ENCODE assay signal across 15 cellular contexts in the genomic region with DNA sequence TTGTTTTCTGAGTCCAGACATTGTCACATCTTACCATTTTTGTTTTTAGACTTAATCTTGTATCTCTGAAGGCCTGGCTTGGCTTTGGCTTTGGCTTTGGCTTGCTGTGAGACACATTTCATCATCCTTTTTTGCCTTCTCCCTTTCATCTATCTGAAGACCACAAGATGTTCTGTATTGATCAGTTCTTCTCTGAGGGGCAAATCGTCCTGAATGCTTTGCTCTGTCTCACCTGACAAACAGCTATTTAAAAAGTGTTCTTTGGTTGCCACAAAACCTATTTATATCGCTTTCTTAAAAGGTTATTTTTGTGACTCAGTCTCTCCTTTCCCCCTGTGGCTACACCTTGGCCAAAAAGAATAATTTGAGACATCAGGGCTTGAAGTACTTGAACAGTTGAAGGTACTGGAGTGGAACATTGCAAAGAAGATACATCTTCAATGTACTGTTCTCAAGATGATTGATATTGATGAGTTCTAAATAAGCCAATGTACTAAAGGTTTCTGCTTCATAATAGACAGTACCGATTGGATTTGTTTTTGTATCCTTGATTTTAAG.
DNase-seq lines count a peak whose midpoint lies in the region; ATAC-seq and TF ChIP-seq lines count a peak whose summit lies in the region.
"Had no signal": no experiment of that assay in that cellular context is flagged by ENCODE, and none has a peak within 500 bp of the region (broad histone marks: within the 10 kb centered on the region; RNA-seq: fewer than 3 reads in every experiment).

No MANE protein-coding gene starts in this region.

- intact Hi-C loops in activated CD8-positive, alpha-beta T cell treated with anti-CD3 and anti-CD28 coated beads for 36 hours (cut with micrococcal nuclease): no loop called here
- intact Hi-C loops in activated CD4-positive, alpha-beta T cell treated with anti-CD3 and anti-CD28 coated beads for 36 hours (cut with DNase I, micrococcal nuclease): no loop called here

- no peak overlapping the region for H3K27ac ChIP-seq in CD4-positive, CD25-positive, alpha-beta regulatory T cell (ENCODE audit: insufficient read depth, low read length, poor library complexity, severe bottlenecking)
- H3K27ac ChIP-seq: 22Rv1 had no signal

- H3K4me1 Mint-ChIP-seq in activated CD8-positive, alpha-beta T cell treated with anti-CD3 and anti-CD28 coated beads for 36 hours (ENCODE audit: low read depth): peaks cover 14% of the 10 kb centered on the region
- H3K4me1 Mint-ChIP-seq in activated CD8-positive, alpha-beta T cell treated with anti-CD3 and anti-CD28 coated beads, Interleukin-2, amount 10 ng/mL, durations not matched to agents 7 days and 5 days (ENCODE audit: low read depth): peaks cover 14% of the 10 kb centered on the region
- peaks cover 0 to 11% (median 3%) of the 10 kb centered on the region in 4 donors for H3K4me1 Mint-ChIP-seq in CD4-positive, CD25-positive, alpha-beta regulatory T cell
- H3K4me1 Mint-ChIP-seq in activated naive CD8-positive, alpha-beta T cell (ENCODE audit: low read depth): peaks cover 8% of the 10 kb centered on the region
- H3K4me1 Mint-ChIP-seq in stimulated activated naive B cell treated with anti-CD40 and anti-IgM and Interleukin-4, amounts not matched to agents 10 μg/mL and 1 μg/mL and 100 μg/mL, for 72 hours: peaks cover 4 to 11% of the 10 kb centered on the region in 2 donors
- H3K4me1 Mint-ChIP-seq in activated CD4-positive, alpha-beta T cell treated with anti-CD3 and anti-CD28 coated beads for 36 hours: peaks cover 9% of the 10 kb centered on the region

- DNase-seq in activated CD8-positive, alpha-beta T cell treated with anti-CD3 and anti-CD28 coated beads for 36 hours: no peak
- DNase-seq in activated CD8-positive, alpha-beta T cell treated with anti-CD3 and anti-CD28 coated beads, Interleukin-2, amount 10 ng/mL, durations not matched to agents 7 days and 5 days: no peak
- no peak for DNase-seq in CD4-positive, CD25-positive, alpha-beta regulatory T cell
- DNase-seq in stimulated activated naive B cell treated with anti-CD40 and anti-IgM and Interleukin-4, amounts not matched to agents 10 μg/mL and 1 μg/mL and 100 μg/mL, for 72 hours: no peak
- DNase-seq in activated CD4-positive, alpha-beta T cell treated with anti-CD3 and anti-CD28 coated beads for 36 hours: no peak
- DNase-seq in NCI-H2171 treated with DMSO at 0.1 percent for 48 hours (lab: John Stamatoyannopoulos, UW) (no peak), DMS153 treated with DMSO at 0.1 percent for 48 hours (lab: John Stamatoyannopoulos, UW; ENCODE audit: unreplicated experiment) (no peak)
- DNase-seq: Calu3, DMS 273 treated with DMSO at 0.1 percent for 48 hours, DMS79, GOT3 had no signal

- no peak overlapping the region for H3K4me3 Mint-ChIP-seq in activated CD8-positive, alpha-beta T cell treated with anti-CD3 and anti-CD28 coated beads for 36 hours
- H3K4me3 Mint-ChIP-seq in activated CD8-positive, alpha-beta T cell treated with anti-CD3 and anti-CD28 coated beads, Interleukin-2, amount 10 ng/mL, durations not matched to agents 7 days and 5 days: no peak overlapping the region
- no peak overlapping the region for H3K4me3 Mint-ChIP-seq in CD4-positive, CD25-positive, alpha-beta regulatory T cell
- H3K4me3 Mint-ChIP-seq in activated naive CD8-positive, alpha-beta T cell: no peak overlapping the region
- no peak overlapping the region for H3K4me3 Mint-ChIP-seq in stimulated activated naive B cell treated with anti-CD40 and anti-IgM and Interleukin-4, amounts not matched to agents 10 μg/mL and 1 μg/mL and 100 μg/mL, for 72 hours
- no peak overlapping the region for H3K4me3 Mint-ChIP-seq in activated CD4-positive, alpha-beta T cell treated with anti-CD3 and anti-CD28 coated beads for 36 hours

- POLR2A ChIA-PET in activated CD8-positive, alpha-beta T cell treated with anti-CD3 and anti-CD28 coated beads for 36 hours (lab: Charles Lee): no interaction called here
- POLR2A ChIA-PET in activated CD8-positive, alpha-beta T cell treated with anti-CD3 and anti-CD28 coated beads, Interleukin-2, amount 10 ng/mL, durations not matched to agents 7 days and 5 days (lab: Charles Lee): no interaction called here
- POLR2A ChIA-PET in activated CD4-positive, alpha-beta T cell treated with anti-CD3 and anti-CD28 coated beads for 36 hours (lab: Charles Lee): no interaction called here

- H3K36me3 Mint-ChIP-seq in activated CD8-positive, alpha-beta T cell treated with anti-CD3 and anti-CD28 coated beads for 36 hours (ENCODE audit: low read depth): peaks cover 46% of the 10 kb centered on the region
- H3K36me3 Mint-ChIP-seq in activated CD8-positive, alpha-beta T cell treated with anti-CD3 and anti-CD28 coated beads, Interleukin-2, amount 10 ng/mL, durations not matched to agents 7 days and 5 days (ENCODE audit: low read depth): peaks cover 23% of the 10 kb centered on the region
- peaks cover 61% of the 10 kb centered on the region for H3K36me3 Mint-ChIP-seq in CD4-positive, CD25-positive, alpha-beta regulatory T cell
- peaks cover 9% of the 10 kb centered on the region for H3K36me3 Mint-ChIP-seq in activated naive CD8-positive, alpha-beta T cell
- H3K36me3 Mint-ChIP-seq in stimulated activated naive B cell treated with anti-CD40 and anti-IgM and Interleukin-4, amounts not matched to agents 10 μg/mL and 1 μg/mL and 100 μg/mL, for 72 hours: peaks cover 2 to 31% of the 10 kb centered on the region in 2 donors
- H3K36me3 Mint-ChIP-seq in activated CD4-positive, alpha-beta T cell treated with anti-CD3 and anti-CD28 coated beads for 36 hours (ENCODE audit: low read depth): peaks cover 40% of the 10 kb centered on the region

- peaks cover 16% of the 10 kb centered on the region for H3K36me3 ChIP-seq in CD4-positive, CD25-positive, alpha-beta regulatory T cell (ENCODE audit: control insufficient read depth, insufficient read depth, low read length)

- H3K4me1 ChIP-seq in CD4-positive, CD25-positive, alpha-beta regulatory T cell (ENCODE audit: control insufficient read depth, insufficient read depth, low read length, poor library complexity, severe bottlenecking): no peaks in the 10 kb centered on the region
- H3K4me1 ChIP-seq: HAP-1 had no signal

- H3K9me3 ChIP-seq in CD4-positive, CD25-positive, alpha-beta regulatory T cell (ENCODE audit: control insufficient read depth in 2 of 2, low read length in 2 of 2): no peaks in the 10 kb centered on the region
- H3K9me3 ChIP-seq: HAP-1 had no signal

- no peaks in the 10 kb centered on the region for H3K27me3 Mint-ChIP-seq in activated CD8-positive, alpha-beta T cell treated with anti-CD3 and anti-CD28 coated beads for 36 hours
- no peaks in the 10 kb centered on the region for H3K27me3 Mint-ChIP-seq in activated CD8-positive, alpha-beta T cell treated with anti-CD3 and anti-CD28 coated beads, Interleukin-2, amount 10 ng/mL, durations not matched to agents 7 days and 5 days (ENCODE audit: low read depth)
- H3K27me3 Mint-ChIP-seq in CD4-positive, CD25-positive, alpha-beta regulatory T cell: no peaks in the 10 kb centered on the region
- H3K27me3 Mint-ChIP-seq in activated naive CD8-positive, alpha-beta T cell: no peaks in the 10 kb centered on the region
- H3K27me3 Mint-ChIP-seq in stimulated activated naive B cell treated with anti-CD40 and anti-IgM and Interleukin-4, amounts not matched to agents 10 μg/mL and 1 μg/mL and 100 μg/mL, for 72 hours: no peaks in the 10 kb centered on the region
- no peaks in the 10 kb centered on the region for H3K27me3 Mint-ChIP-seq in activated CD4-positive, alpha-beta T cell treated with anti-CD3 and anti-CD28 coated beads for 36 hours

- no peaks in the 10 kb centered on the region for H3K9me3 Mint-ChIP-seq in activated CD8-positive, alpha-beta T cell treated with anti-CD3 and anti-CD28 coated beads for 36 hours
- H3K9me3 Mint-ChIP-seq in activated CD8-positive, alpha-beta T cell treated with anti-CD3 and anti-CD28 coated beads, Interleukin-2, amount 10 ng/mL, durations not matched to agents 7 days and 5 days (ENCODE audit: insufficient read depth): no peaks in the 10 kb centered on the region
- no peaks in the 10 kb centered on the region for H3K9me3 Mint-ChIP-seq in CD4-positive, CD25-positive, alpha-beta regulatory T cell
- H3K9me3 Mint-ChIP-seq in activated naive CD8-positive, alpha-beta T cell (ENCODE audit: low read depth): no peaks in the 10 kb centered on the region
- H3K9me3 Mint-ChIP-seq in stimulated activated naive B cell treated with anti-CD40 and anti-IgM and Interleukin-4, amounts not matched to agents 10 μg/mL and 1 μg/mL and 100 μg/mL, for 72 hours: no peaks in the 10 kb centered on the region
- no peaks in the 10 kb centered on the region for H3K9me3 Mint-ChIP-seq in activated CD4-positive, alpha-beta T cell treated with anti-CD3 and anti-CD28 coated beads for 36 hours (ENCODE audit: low read depth)

- CTCF ChIA-PET in activated CD8-positive, alpha-beta T cell treated with anti-CD3 and anti-CD28 coated beads for 36 hours (lab: Charles Lee): no interaction called here
- CTCF ChIA-PET in activated CD8-positive, alpha-beta T cell treated with anti-CD3 and anti-CD28 coated beads, Interleukin-2, amount 10 ng/mL, durations not matched to agents 7 days and 5 days (lab: Charles Lee): no interaction called here
- CTCF ChIA-PET in activated CD4-positive, alpha-beta T cell treated with anti-CD3 and anti-CD28 coated beads for 36 hours (lab: Charles Lee): interaction anchor here (0.6 kb wide), 1 partner anchor 37 kb away, joined by 3 read pairs; no protein-coding TSS in a partner anchor

- TF ChIP-seq CTCF in activated CD8-positive, alpha-beta T cell treated with anti-CD3 and anti-CD28 coated beads for 36 hours (IDR thresholded peaks at IDR 0.05): no peak

- no peak overlapping the region for H3K4me3 ChIP-seq in CD4-positive, CD25-positive, alpha-beta regulatory T cell (ENCODE audit: low read depth, low read length)
- H3K4me3 ChIP-seq: GM12878, HAP-1 had no signal

- peak overlapping the region; percentile 75 for H3K27ac Mint-ChIP-seq in activated CD8-positive, alpha-beta T cell treated with anti-CD3 and anti-CD28 coated beads for 36 hours
- H3K27ac Mint-ChIP-seq in activated CD8-positive, alpha-beta T cell treated with anti-CD3 and anti-CD28 coated beads, Interleukin-2, amount 10 ng/mL, durations not matched to agents 7 days and 5 days: no peak overlapping the region
- H3K27ac Mint-ChIP-seq in CD4-positive, CD25-positive, alpha-beta regulatory T cell: peak overlapping the region; percentile 11 to 74 (median 70)
- H3K27ac Mint-ChIP-seq in activated naive CD8-positive, alpha-beta T cell: peak overlapping the region; percentile 41
- peak overlapping the region; percentile 77 for H3K27ac Mint-ChIP-seq in stimulated activated naive B cell treated with anti-CD40 and anti-IgM and Interleukin-4, amounts not matched to agents 10 μg/mL and 1 μg/mL and 100 μg/mL, for 72 hours
- H3K27ac Mint-ChIP-seq in activated CD4-positive, alpha-beta T cell treated with anti-CD3 and anti-CD28 coated beads for 36 hours: no peak overlapping the region

- no peak for ATAC-seq in activated CD8-positive, alpha-beta T cell treated with anti-CD3 and anti-CD28 coated beads for 36 hours
- ATAC-seq in activated CD8-positive, alpha-beta T cell treated with anti-CD3 and anti-CD28 coated beads, Interleukin-2, amount 10 ng/mL, durations not matched to agents 7 days and 5 days: no peak
- ATAC-seq in CD4-positive, CD25-positive, alpha-beta regulatory T cell (ENCODE audit: low read depth in 2 of 2): no peak
- ATAC-seq in stimulated activated naive B cell treated with anti-CD40 and anti-IgM and Interleukin-4, amounts not matched to agents 10 μg/mL and 1 μg/mL and 100 μg/mL, for 72 hours (replicated peaks): no peak
- ATAC-seq in activated CD4-positive, alpha-beta T cell treated with anti-CD3 and anti-CD28 coated beads for 36 hours: no peak
- ATAC-seq: GM12878 had no signal

- H3K27me3 ChIP-seq in CD4-positive, CD25-positive, alpha-beta regulatory T cell (ENCODE audit: control insufficient read depth, insufficient read depth, low read length): no peaks in the 10 kb centered on the region

Comparison
In these comparisons a context has a peak if more than half of its experiments do, and no peak if none do; other contexts are left out.
1. H3K27ac Mint-ChIP-seq: peak in activated CD8-positive, alpha-beta T cell treated with anti-CD3 and anti-CD28 coated beads for 36 hours (single experiment), CD4-positive, CD25-positive, alpha-beta regulatory T cell (3 of 3), activated naive CD8-positive, alpha-beta T cell (single experiment) and stimulated activated naive B cell treated with anti-CD40 and anti-IgM and Interleukin-4, amounts not matched to agents 10 μg/mL and 1 μg/mL and 100 μg/mL, for 72 hours (single experiment); none in activated CD8-positive, alpha-beta T cell treated with anti-CD3 and anti-CD28 coated beads, Interleukin-2, amount 10 ng/mL, durations not matched to agents 7 days and 5 days (single experiment) and activated CD4-positive, alpha-beta T cell treated with anti-CD3 and anti-CD28 coated beads for 36 hours (single experiment).